22 cellular contexts compared by ENCODE assay signal in the genomic region with DNA sequence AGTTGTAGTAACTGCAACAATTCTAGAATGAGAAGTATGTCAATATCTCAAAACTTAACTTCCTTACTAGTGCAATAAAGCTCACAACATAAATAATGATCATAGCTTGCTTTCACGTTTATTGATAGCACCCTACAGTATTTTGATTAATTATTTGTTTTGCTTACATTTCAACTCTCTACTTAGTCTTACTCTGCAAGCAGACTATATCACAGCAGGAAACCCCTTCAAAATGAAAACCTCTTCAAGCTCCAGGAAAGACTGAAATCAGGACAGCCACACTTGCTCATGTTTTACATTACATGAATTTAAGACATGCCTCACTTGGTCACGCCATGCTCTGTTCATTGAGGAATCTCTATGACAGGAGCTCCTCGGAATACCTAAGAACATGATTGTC. TPM values are rescaled to one million over a fixed set of nuclear protein-coding genes. Genes with fewer than 3 reads are reported as not detected.
DNase-seq lines count a peak whose midpoint lies in the region; ATAC-seq and TF ChIP-seq lines count a peak whose summit lies in the region.
"Had no signal": no experiment of that assay in that cellular context is flagged by ENCODE, and none has a peak within 500 bp of the region (broad histone marks: within the 10 kb centered on the region; RNA-seq: fewer than 3 reads in every experiment).

No MANE protein-coding gene starts in this region.

- no peak for TF ChIP-seq CTCF in DND-41 (IDR thresholded peaks at IDR 0.05; ENCODE audit: borderline replicate concordance, extremely low read depth, low read length, poor library complexity, severe bottlenecking)
- TF ChIP-seq CTCF in NB4 (IDR thresholded peaks at IDR 0.05; ENCODE audit: low read depth, low read length), result no peak
- TF ChIP-seq CTCF in choroid plexus epithelial cell (conservative IDR thresholded peaks at IDR 0.05; ENCODE audit: low read depth, low read length), result no peak

- no peaks in the 10 kb centered on the region for H3K9me3 ChIP-seq in DND-41 (ENCODE audit: insufficient read depth, low read length, severe bottlenecking)
- H3K9me3 ChIP-seq: A549, SK-N-SH had no signal

- peaks cover 41% of the 10 kb centered on the region for H3K36me3 ChIP-seq in DND-41 (ENCODE audit: insufficient read depth, low read length)

- H3K27me3 ChIP-seq in DND-41 (ENCODE audit: insufficient read depth, low read length, poor library complexity), result no peaks in the 10 kb centered on the region

- peak; percentile 54 for DNase-seq in activated CD4-positive, alpha-beta T cell treated with anti-CD3 and anti-CD28 coated beads, Interleukin-2, amount 10 ng/mL, durations not matched to agents 24 days and 14 days
- no peak for DNase-seq in activated CD4-positive, alpha-beta T cell treated with anti-CD3 and anti-CD28 coated beads for 48 hours
- no peak for DNase-seq in DND-41
- no peak for DNase-seq in NB4 (ENCODE audit: low read depth)
- DNase-seq in choroid plexus epithelial cell (ENCODE audit: low read depth), result peak; percentile 3
- DNase-seq in CD1c-positive myeloid dendritic cell (ENCODE audit: extremely low spot score), result no peak
- DNase-seq: CD8-positive, alpha-beta memory T cell; DMS53; Kasumi-1; MM.1S; NCI-H1105; NCI-H2081; NCI-H524; NCI-H82; RPMI8226; SHP77 treated with DMSO at 0.1 percent for 48 hours; SK-N-SH had no signal

- H3K27ac Mint-ChIP-seq in activated CD4-positive, alpha-beta T cell treated with anti-CD3 and anti-CD28 coated beads, Interleukin-2, amount 10 ng/mL, durations not matched to agents 24 days and 14 days, result no peak overlapping the region
- H3K27ac Mint-ChIP-seq: IgD-negative memory B cell had no signal

- ATAC-seq in DND-41 (ENCODE audit: insufficient read depth, low read depth) (no peak), GM19395 (IDR thresholded peaks at IDR 0.05; ENCODE audit: unreplicated experiment) (no peak), HG03457 (IDR thresholded peaks at IDR 0.05; ENCODE audit: unreplicated experiment) (no peak)
- ATAC-seq: A549 had no signal

- H3K4me1 ChIP-seq in DND-41 (ENCODE audit: insufficient read depth, low read length), result peaks cover 56% of the 10 kb centered on the region

- no peak overlapping the region for H3K4me3 Mint-ChIP-seq in activated CD4-positive, alpha-beta T cell treated with anti-CD3 and anti-CD28 coated beads, Interleukin-2, amount 10 ng/mL, durations not matched to agents 24 days and 14 days

- H3K4me3 ChIP-seq in DND-41 (ENCODE audit: low read depth in 1 of 2, low read length in 2 of 2) (no peak overlapping the region), NB4 (ENCODE audit: low read depth, low read length) (peak overlapping the region; percentile 23), choroid plexus epithelial cell (ENCODE audit: low read depth, low read length) (no peak overlapping the region)
- H3K4me3 ChIP-seq: A549 had no signal

- H3K4me1 Mint-ChIP-seq in activated CD4-positive, alpha-beta T cell treated with anti-CD3 and anti-CD28 coated beads, Interleukin-2, amount 10 ng/mL, durations not matched to agents 24 days and 14 days, result peaks cover 35% of the 10 kb centered on the region

- intact Hi-C loops in activated CD4-positive, alpha-beta T cell treated with anti-CD3 and anti-CD28 coated beads, Interleukin-2, amount 10 ng/mL, durations not matched to agents 24 days and 14 days (cut with micrococcal nuclease), result loop anchor here (10.0 kb wide), 2 partner anchors 890 to 1760 kb away; a partner anchor contains a TSS

- no peak overlapping the region for H3K9ac ChIP-seq in DND-41 (ENCODE audit: low read depth, low read length)
- H3K9ac ChIP-seq: SK-N-SH had no signal

- H3K36me3 Mint-ChIP-seq in activated CD4-positive, alpha-beta T cell treated with anti-CD3 and anti-CD28 coated beads, Interleukin-2, amount 10 ng/mL, durations not matched to agents 24 days and 14 days (ENCODE audit: low read depth), result peaks cover 47% of the 10 kb centered on the region

- H3K79me2 ChIP-seq in DND-41 (ENCODE audit: insufficient read depth, low read length), result peaks cover 85% of the 10 kb centered on the region

- no peak overlapping the region for H2AFZ ChIP-seq in DND-41 (ENCODE audit: low read depth, low read length)

- no peak for TF ChIP-seq POLR2A in NB4 (IDR thresholded peaks at IDR 0.05; ENCODE audit: extremely low read depth, insufficient read length)

- peak overlapping the region; percentile 50; the same call in 1 of the 2 replicates for H3K4me2 ChIP-seq in DND-41 (ENCODE audit: insufficient read depth, low read length)
- H3K4me2 ChIP-seq: A549, SK-N-SH had no signal

- H3K27me3 Mint-ChIP-seq in activated CD4-positive, alpha-beta T cell treated with anti-CD3 and anti-CD28 coated beads, Interleukin-2, amount 10 ng/mL, durations not matched to agents 24 days and 14 days, result no peaks in the 10 kb centered on the region
- H3K27me3 Mint-ChIP-seq: CD8-positive, alpha-beta memory T cell; IgD-negative memory B cell had no signal

- peaks cover 36% of the 10 kb centered on the region for H4K20me1 ChIP-seq in DND-41 (ENCODE audit: insufficient read depth, low read length)

- no peak overlapping the region for H3K27ac ChIP-seq in DND-41 (ENCODE audit: low read length)
- H3K27ac ChIP-seq: A549, HL-60 had no signal

- H3K9me3 Mint-ChIP-seq in activated CD4-positive, alpha-beta T cell treated with anti-CD3 and anti-CD28 coated beads, Interleukin-2, amount 10 ng/mL, durations not matched to agents 24 days and 14 days, result no peaks in the 10 kb centered on the region
- H3K9me3 Mint-ChIP-seq: CD8-positive, alpha-beta memory T cell; IgD-negative memory B cell had no signal

RNA-seq across cellular contexts. Expression of a gene that starts 3.3 kb away (rescaled TPM):
- total RNA-seq in activated CD4-positive, alpha-beta T cell treated with anti-CD3 and anti-CD28 coated beads, Interleukin-2, amount 10 ng/mL, durations not matched to agents 24 days and 14 days, result 164 and 167 TPM in 2 replicates

Comparison
In these comparisons a context has a peak if more than half of its experiments do, and no peak if none do; other contexts are left out.
1. DNase-seq: peak in activated CD4-positive, alpha-beta T cell treated with anti-CD3 and anti-CD28 coated beads, Interleukin-2, amount 10 ng/mL, durations not matched to agents 24 days and 14 days (single experiment) and choroid plexus epithelial cell (single experiment); none in activated CD4-positive, alpha-beta T cell treated with anti-CD3 and anti-CD28 coated beads for 48 hours (single experiment), DND-41 (single experiment), NB4 (single experiment) and CD1c-positive myeloid dendritic cell (single experiment).